In the genomic region with DNA sequence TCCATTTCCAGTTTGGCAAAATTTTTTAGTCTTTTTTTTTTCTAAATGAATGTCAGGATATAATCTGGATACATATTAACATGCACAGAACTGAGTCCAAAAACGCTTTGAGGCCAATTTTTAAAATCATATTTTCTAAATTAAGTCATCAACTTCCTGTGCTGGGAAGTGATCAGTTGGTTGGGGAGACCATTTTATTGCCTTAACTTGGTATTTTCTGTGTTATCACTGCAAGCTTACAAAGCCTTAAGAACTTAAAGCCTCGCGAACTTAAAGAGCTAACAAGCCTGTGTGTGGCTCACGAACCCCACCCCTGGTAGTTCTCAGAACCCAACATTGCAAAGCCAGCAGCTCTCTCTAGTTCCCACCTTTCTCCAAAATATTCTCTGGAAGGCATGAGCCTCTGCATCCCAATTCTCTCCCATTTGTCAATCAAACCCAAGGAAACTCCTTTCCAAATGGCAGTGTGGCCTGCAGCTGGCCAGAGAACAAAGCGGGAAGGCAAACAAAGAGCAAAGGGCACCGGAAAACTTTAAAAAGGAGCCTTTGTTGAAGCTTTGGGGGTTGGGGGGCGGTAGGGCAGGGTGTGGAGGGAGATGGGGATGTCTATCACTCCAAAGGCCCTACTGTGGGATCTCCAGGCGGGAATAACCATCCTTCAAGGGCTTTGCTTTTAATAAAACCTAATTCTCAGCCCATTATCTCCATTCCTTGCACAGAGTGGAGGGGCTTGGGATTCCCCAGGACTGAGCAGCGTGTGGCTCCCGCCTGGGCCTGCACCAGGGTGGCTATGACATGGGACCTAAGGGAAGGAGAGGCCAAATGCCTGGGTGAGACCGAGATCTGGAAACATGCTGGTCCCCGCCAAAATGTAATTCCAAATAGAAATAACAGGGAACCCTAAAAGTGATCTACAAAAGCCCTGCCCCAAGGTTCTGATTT, we compare ENCODE assay signal across 1 cellular context.
A peak's percentile ranks its signal among the peaks of the same experiment; 100 is the strongest.
TF ChIP-seq lines count a peak whose summit lies in the region.

No MANE protein-coding gene starts in this region.

TF ChIP-seq in HepG2, 621 proteins besides CTCF, POLR2A, EP300 and RAD21 (continued from another document and continues in another):
- TF ChIP-seq, protein P1, sequence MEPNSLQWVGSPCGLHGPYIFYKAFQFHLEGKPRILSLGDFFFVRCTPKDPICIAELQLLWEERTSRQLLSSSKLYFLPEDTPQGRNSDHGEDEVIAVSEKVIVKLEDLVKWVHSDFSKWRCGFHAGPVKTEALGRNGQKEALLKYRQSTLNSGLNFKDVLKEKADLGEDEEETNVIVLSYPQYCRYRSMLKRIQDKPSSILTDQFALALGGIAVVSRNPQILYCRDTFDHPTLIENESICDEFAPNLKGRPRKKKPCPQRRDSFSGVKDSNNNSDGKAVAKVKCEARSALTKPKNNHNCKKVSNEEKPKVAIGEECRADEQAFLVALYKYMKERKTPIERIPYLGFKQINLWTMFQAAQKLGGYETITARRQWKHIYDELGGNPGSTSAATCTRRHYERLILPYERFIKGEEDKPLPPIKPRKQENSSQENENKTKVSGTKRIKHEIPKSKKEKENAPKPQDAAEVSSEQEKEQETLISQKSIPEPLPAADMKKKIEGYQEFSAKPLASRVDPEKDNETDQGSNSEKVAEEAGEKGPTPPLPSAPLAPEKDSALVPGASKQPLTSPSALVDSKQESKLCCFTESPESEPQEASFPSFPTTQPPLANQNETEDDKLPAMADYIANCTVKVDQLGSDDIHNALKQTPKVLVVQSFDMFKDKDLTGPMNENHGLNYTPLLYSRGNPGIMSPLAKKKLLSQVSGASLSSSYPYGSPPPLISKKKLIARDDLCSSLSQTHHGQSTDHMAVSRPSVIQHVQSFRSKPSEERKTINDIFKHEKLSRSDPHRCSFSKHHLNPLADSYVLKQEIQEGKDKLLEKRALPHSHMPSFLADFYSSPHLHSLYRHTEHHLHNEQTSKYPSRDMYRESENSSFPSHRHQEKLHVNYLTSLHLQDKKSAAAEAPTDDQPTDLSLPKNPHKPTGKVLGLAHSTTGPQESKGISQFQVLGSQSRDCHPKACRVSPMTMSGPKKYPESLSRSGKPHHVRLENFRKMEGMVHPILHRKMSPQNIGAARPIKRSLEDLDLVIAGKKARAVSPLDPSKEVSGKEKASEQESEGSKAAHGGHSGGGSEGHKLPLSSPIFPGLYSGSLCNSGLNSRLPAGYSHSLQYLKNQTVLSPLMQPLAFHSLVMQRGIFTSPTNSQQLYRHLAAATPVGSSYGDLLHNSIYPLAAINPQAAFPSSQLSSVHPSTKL (CRISPR knock-in tag; IDR thresholded peaks at IDR 0.05) = peak; percentile 43; the same call in 1 of the 2 replicates
- TF ChIP-seq KDM5B (CRISPR knock-in tag; IDR thresholded peaks at IDR 0.05; ENCODE audit: borderline replicate concordance) (no peak), ZNF550 (CRISPR knock-in tag; IDR thresholded peaks at IDR 0.05; ENCODE audit: borderline replicate concordance) (no peak), ZKSCAN1 (IDR thresholded peaks at IDR 0.05; ENCODE audit: low read length) (peak; percentile 80), ZNF619 (CRISPR knock-in tag; IDR thresholded peaks at IDR 0.05) (no peak), SYNCRIP (IDR thresholded peaks at IDR 0.05; ENCODE audit: insufficient read depth, low read depth, low read length) (no peak), ZNF883 (CRISPR knock-in tag; IDR thresholded peaks at IDR 0.05; ENCODE audit: not compliant biosample characterization) (no peak), ZNF253 (CRISPR knock-in tag; IDR thresholded peaks at IDR 0.05; ENCODE audit: borderline replicate concordance) (no peak), SOX6 (IDR thresholded peaks at IDR 0.05) (no peak), SOX6 (CRISPR knock-in tag; IDR thresholded peaks at IDR 0.05) (peak; percentile 84), ZNF737 (CRISPR knock-in tag; IDR thresholded peaks at IDR 0.05; ENCODE audit: borderline replicate concordance) (no peak), HNRNPLL (IDR thresholded peaks at IDR 0.05; ENCODE audit: low read depth, low read length, poor library complexity, severe bottlenecking) (no peak), ZEB1 (IDR thresholded peaks at IDR 0.05; ENCODE audit: insufficient replicate concordance, low read depth) (no peak), TEAD3 (CRISPR knock-in tag; optimal IDR thresholded peaks at IDR 0.05; ENCODE audit: borderline replicate concordance) (peak; percentile 12), SP5 (CRISPR knock-in tag; IDR thresholded peaks at IDR 0.05; ENCODE audit: borderline replicate concordance, low read depth) (no peak), ZNF776 (CRISPR knock-in tag; IDR thresholded peaks at IDR 0.05) (no peak), ZNF644 (CRISPR knock-in tag; IDR thresholded peaks at IDR 0.05; ENCODE audit: low read depth) (peak; percentile 75), CENPX (CRISPR knock-in tag; IDR thresholded peaks at IDR 0.05) (no peak), DMAP1 (CRISPR knock-in tag; IDR thresholded peaks at IDR 0.05) (no peak), SSRP1 (CRISPR knock-in tag; IDR thresholded peaks at IDR 0.05) (no peak), FOXK2 (IDR thresholded peaks at IDR 0.05) (no peak), AGO1 (IDR thresholded peaks at IDR 0.05; ENCODE audit: low read depth, low read length, poor library complexity, severe bottlenecking) (no peak), SMARCC2 (IDR thresholded peaks at IDR 0.05) (no peak), FOXA3 (CRISPR knock-in tag; IDR thresholded peaks at IDR 0.05) (no peak), HDAC1 (CRISPR knock-in tag; IDR thresholded peaks at IDR 0.05) (no peak), FOXC1 (CRISPR knock-in tag; IDR thresholded peaks at IDR 0.05; ENCODE audit: borderline replicate concordance) (no peak)
- TF ChIP-seq, protein P2, sequence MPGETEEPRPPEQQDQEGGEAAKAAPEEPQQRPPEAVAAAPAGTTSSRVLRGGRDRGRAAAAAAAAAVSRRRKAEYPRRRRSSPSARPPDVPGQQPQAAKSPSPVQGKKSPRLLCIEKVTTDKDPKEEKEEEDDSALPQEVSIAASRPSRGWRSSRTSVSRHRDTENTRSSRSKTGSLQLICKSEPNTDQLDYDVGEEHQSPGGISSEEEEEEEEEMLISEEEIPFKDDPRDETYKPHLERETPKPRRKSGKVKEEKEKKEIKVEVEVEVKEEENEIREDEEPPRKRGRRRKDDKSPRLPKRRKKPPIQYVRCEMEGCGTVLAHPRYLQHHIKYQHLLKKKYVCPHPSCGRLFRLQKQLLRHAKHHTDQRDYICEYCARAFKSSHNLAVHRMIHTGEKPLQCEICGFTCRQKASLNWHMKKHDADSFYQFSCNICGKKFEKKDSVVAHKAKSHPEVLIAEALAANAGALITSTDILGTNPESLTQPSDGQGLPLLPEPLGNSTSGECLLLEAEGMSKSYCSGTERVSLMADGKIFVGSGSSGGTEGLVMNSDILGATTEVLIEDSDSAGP (CRISPR knock-in tag; IDR thresholded peaks at IDR 0.05; ENCODE audit: borderline replicate concordance) = no peak
- TF ChIP-seq, protein P3, sequence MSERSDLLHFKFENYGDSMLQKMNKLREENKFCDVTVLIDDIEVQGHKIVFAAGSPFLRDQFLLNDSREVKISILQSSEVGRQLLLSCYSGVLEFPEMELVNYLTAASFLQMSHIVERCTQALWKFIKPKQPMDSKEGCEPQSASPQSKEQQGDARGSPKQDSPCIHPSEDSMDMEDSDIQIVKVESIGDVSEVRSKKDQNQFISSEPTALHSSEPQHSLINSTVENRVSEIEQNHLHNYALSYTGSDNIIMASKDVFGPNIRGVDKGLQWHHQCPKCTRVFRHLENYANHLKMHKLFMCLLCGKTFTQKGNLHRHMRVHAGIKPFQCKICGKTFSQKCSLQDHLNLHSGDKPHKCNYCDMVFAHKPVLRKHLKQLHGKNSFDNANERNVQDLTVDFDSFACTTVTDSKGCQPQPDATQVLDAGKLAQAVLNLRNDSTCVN (CRISPR knock-in tag; IDR thresholded peaks at IDR 0.05; ENCODE audit: borderline replicate concordance) = no peak
- TF ChIP-seq, protein P4, sequence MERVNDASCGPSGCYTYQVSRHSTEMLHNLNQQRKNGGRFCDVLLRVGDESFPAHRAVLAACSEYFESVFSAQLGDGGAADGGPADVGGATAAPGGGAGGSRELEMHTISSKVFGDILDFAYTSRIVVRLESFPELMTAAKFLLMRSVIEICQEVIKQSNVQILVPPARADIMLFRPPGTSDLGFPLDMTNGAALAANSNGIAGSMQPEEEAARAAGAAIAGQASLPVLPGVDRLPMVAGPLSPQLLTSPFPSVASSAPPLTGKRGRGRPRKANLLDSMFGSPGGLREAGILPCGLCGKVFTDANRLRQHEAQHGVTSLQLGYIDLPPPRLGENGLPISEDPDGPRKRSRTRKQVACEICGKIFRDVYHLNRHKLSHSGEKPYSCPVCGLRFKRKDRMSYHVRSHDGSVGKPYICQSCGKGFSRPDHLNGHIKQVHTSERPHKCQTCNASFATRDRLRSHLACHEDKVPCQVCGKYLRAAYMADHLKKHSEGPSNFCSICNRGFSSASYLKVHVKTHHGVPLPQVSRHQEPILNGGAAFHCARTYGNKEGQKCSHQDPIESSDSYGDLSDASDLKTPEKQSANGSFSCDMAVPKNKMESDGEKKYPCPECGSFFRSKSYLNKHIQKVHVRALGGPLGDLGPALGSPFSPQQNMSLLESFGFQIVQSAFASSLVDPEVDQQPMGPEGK (CRISPR knock-in tag; IDR thresholded peaks at IDR 0.05) = peak; percentile 44; the same call in 1 of the 2 replicates
- TF ChIP-seq, protein P5, sequence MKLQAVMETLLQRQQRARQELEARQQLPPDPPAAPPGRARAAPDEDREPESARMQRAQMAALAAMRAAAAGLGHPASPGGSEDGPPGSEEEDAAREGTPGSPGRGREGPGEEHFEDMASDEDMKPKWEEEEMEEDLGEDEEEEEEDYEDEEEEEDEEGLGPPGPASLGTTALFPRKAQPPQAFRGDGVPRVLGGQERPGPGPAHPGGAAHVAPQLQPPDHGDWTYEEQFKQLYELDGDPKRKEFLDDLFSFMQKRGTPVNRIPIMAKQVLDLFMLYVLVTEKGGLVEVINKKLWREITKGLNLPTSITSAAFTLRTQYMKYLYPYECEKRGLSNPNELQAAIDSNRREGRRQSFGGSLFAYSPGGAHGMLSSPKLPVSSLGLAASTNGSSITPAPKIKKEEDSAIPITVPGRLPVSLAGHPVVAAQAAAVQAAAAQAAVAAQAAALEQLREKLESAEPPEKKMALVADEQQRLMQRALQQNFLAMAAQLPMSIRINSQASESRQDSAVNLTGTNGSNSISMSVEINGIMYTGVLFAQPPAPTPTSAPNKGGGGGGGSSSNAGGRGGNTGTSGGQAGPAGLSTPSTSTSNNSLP (IDR thresholded peaks at IDR 0.05; ENCODE audit: low read depth, low read length) = no peak
- TF ChIP-seq, protein P6, sequence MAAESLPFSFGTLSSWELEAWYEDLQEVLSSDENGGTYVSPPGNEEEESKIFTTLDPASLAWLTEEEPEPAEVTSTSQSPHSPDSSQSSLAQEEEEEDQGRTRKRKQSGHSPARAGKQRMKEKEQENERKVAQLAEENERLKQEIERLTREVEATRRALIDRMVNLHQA (CRISPR knock-in tag; IDR thresholded peaks at IDR 0.05) = no peak
- TF ChIP-seq, protein P7, sequence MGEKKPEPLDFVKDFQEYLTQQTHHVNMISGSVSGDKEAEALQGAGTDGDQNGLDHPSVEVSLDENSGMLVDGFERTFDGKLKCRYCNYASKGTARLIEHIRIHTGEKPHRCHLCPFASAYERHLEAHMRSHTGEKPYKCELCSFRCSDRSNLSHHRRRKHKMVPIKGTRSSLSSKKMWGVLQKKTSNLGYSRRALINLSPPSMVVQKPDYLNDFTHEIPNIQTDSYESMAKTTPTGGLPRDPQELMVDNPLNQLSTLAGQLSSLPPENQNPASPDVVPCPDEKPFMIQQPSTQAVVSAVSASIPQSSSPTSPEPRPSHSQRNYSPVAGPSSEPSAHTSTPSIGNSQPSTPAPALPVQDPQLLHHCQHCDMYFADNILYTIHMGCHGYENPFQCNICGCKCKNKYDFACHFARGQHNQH (CRISPR knock-in tag; IDR thresholded peaks at IDR 0.05) = no peak
- TF ChIP-seq, protein P8, sequence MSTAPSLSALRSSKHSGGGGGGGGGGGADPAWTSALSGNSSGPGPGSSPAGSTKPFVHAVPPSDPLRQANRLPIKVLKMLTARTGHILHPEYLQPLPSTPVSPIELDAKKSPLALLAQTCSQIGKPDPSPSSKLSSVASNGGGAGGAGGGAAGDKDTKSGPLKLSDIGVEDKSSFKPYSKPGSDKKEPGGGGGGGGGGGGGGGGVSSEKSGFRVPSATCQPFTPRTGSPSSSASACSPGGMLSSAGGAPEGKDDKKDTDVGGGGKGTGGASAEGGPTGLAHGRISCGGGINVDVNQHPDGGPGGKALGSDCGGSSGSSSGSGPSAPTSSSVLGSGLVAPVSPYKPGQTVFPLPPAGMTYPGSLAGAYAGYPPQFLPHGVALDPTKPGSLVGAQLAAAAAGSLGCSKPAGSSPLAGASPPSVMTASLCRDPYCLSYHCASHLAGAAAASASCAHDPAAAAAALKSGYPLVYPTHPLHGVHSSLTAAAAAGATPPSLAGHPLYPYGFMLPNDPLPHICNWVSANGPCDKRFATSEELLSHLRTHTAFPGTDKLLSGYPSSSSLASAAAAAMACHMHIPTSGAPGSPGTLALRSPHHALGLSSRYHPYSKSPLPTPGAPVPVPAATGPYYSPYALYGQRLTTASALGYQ (CRISPR knock-in tag; IDR thresholded peaks at IDR 0.05) = 0 out of 2 replicates have a peak, but pooled peaks have one; percentile 23
- TF ChIP-seq, protein P9, sequence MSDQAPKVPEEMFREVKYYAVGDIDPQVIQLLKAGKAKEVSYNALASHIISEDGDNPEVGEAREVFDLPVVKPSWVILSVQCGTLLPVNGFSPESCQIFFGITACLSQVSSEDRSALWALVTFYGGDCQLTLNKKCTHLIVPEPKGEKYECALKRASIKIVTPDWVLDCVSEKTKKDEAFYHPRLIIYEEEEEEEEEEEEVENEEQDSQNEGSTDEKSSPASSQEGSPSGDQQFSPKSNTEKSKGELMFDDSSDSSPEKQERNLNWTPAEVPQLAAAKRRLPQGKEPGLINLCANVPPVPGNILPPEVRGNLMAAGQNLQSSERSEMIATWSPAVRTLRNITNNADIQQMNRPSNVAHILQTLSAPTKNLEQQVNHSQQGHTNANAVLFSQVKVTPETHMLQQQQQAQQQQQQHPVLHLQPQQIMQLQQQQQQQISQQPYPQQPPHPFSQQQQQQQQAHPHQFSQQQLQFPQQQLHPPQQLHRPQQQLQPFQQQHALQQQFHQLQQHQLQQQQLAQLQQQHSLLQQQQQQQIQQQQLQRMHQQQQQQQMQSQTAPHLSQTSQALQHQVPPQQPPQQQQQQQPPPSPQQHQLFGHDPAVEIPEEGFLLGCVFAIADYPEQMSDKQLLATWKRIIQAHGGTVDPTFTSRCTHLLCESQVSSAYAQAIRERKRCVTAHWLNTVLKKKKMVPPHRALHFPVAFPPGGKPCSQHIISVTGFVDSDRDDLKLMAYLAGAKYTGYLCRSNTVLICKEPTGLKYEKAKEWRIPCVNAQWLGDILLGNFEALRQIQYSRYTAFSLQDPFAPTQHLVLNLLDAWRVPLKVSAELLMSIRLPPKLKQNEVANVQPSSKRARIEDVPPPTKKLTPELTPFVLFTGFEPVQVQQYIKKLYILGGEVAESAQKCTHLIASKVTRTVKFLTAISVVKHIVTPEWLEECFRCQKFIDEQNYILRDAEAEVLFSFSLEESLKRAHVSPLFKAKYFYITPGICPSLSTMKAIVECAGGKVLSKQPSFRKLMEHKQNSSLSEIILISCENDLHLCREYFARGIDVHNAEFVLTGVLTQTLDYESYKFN (CRISPR knock-in tag; conservative IDR thresholded peaks at IDR 0.05) = peak; percentile 55; the same call in 1 of the 2 replicates
- TF ChIP-seq, protein P10, sequence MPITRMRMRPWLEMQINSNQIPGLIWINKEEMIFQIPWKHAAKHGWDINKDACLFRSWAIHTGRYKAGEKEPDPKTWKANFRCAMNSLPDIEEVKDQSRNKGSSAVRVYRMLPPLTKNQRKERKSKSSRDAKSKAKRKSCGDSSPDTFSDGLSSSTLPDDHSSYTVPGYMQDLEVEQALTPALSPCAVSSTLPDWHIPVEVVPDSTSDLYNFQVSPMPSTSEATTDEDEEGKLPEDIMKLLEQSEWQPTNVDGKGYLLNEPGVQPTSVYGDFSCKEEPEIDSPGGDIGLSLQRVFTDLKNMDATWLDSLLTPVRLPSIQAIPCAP (CRISPR knock-in tag; IDR thresholded peaks at IDR 0.05; ENCODE audit: low read depth) = no peak
- TF ChIP-seq, protein P11, sequence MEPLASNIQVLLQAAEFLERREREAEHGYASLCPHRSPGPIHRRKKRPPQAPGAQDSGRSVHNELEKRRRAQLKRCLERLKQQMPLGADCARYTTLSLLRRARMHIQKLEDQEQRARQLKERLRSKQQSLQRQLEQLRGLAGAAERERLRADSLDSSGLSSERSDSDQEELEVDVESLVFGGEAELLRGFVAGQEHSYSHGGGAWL (CRISPR knock-in tag; IDR thresholded peaks at IDR 0.05) = no peak
